ENCODE assay signal across 26 cellular contexts in genomic region chr16:60729052-60729451, GRCh38.
"Had no signal": no experiment of that assay in that cellular context is flagged by ENCODE, and none has a peak within 500 bp of the region (broad histone marks: within the 10 kb centered on the region; RNA-seq: fewer than 3 reads in every experiment).

No MANE protein-coding gene starts in this region.

- H3K4me1 Mint-ChIP-seq: naive thymus-derived CD4-positive, alpha-beta T cell; stimulated activated effector memory CD8-positive, alpha-beta T cell treated with anti-CD3 and anti-CD28 coated beads, Interleukin-12 subunit alpha, Interleukin-12 subunit beta, amount 100 ng/mL, for 72 hours had no signal

- H2AFZ ChIP-seq: neural progenitor cell had no signal

- H3K9me3 Mint-ChIP-seq: nephron, neural progenitor cell had no signal

- H3K4me3 Mint-ChIP-seq: naive thymus-derived CD4-positive, alpha-beta T cell; nephron; neural progenitor cell; stimulated activated effector memory CD8-positive, alpha-beta T cell treated with anti-CD3 and anti-CD28 coated beads, Interleukin-12 subunit alpha, Interleukin-12 subunit beta, amount 100 ng/mL, for 72 hours had no signal

- H3K36me3 Mint-ChIP-seq: naive thymus-derived CD4-positive, alpha-beta T cell; neural progenitor cell; stimulated activated effector memory CD8-positive, alpha-beta T cell treated with anti-CD3 and anti-CD28 coated beads, Interleukin-12 subunit alpha, Interleukin-12 subunit beta, amount 100 ng/mL, for 72 hours had no signal

- H3K4me1 ChIP-seq: esophagus squamous epithelium, gastrocnemius medialis, left lung, neural progenitor cell, prostate gland, right atrium auricular region, sigmoid colon, stomach, thyroid gland, vagina had no signal

- H3K27me3 ChIP-seq: esophagus squamous epithelium, gastrocnemius medialis, left lung, neural progenitor cell, right atrium auricular region, sigmoid colon, stomach, thyroid gland, vagina had no signal

- H3K27ac Mint-ChIP-seq: naive thymus-derived CD4-positive, alpha-beta T cell; nephron; neural progenitor cell; stimulated activated effector memory CD8-positive, alpha-beta T cell treated with anti-CD3 and anti-CD28 coated beads, Interleukin-12 subunit alpha, Interleukin-12 subunit beta, amount 100 ng/mL, for 72 hours had no signal

- H3K36me3 ChIP-seq: esophagus squamous epithelium, gastrocnemius medialis, left lung, neural progenitor cell, prostate gland, right atrium auricular region, sigmoid colon, stomach, thyroid gland, vagina had no signal

- H3K27me3 Mint-ChIP-seq: naive thymus-derived CD4-positive, alpha-beta T cell had no signal

- H3K4me3 ChIP-seq: coronary artery, esophagus squamous epithelium, gastrocnemius medialis, left lung, neural progenitor cell, prostate gland, right atrium auricular region, sigmoid colon, stomach, thyroid gland, vagina had no signal

- H3K4me2 ChIP-seq: neural progenitor cell had no signal

- ATAC-seq: gastrocnemius medialis; left lung; naive thymus-derived CD4-positive, alpha-beta T cell; stimulated activated effector memory CD8-positive, alpha-beta T cell treated with anti-CD3 and anti-CD28 coated beads, Interleukin-12 subunit alpha, Interleukin-12 subunit beta, amount 100 ng/mL, for 72 hours had no signal

- DNase-seq: dermis blood vessel endothelial cell; effector memory CD4-positive, alpha-beta T cell; esophagus squamous epithelium; gastrocnemius medialis; head of caudate nucleus; kidney; left lung; mesendoderm; midbrain; naive thymus-derived CD4-positive, alpha-beta T cell; nucleus accumbens; sigmoid colon; stimulated activated CD4-positive, alpha-beta T cell treated with anti-CD3 and anti-CD28 coated beads, Interleukin-2, amount 100 ng/mL, for 24 hours; stimulated activated CD4-positive, alpha-beta T cell treated with anti-CD3 and anti-CD28 coated beads, Interleukin-4, amount 100 ng/mL, for 24 hours; stimulated activated naive CD4-positive, alpha-beta T cell treated with Interleukin-2 at 50 U/mL for 16 hours; stomach; thyroid gland; trophoblast cell had no signal

- H3K9me3 ChIP-seq: esophagus squamous epithelium, gastrocnemius medialis, prostate gland, right atrium auricular region, sigmoid colon, stomach, thyroid gland, vagina had no signal

- H3K9ac ChIP-seq: neural progenitor cell had no signal

- H3K27ac ChIP-seq: coronary artery, esophagus squamous epithelium, gastrocnemius medialis, left lung, neural progenitor cell, prostate gland, right atrium auricular region, sigmoid colon, stomach, thyroid gland, vagina had no signal

- FAIRE-seq: endothelial cell of umbilical vein, kidney had no signal
